23 cellular contexts compared by ENCODE assay signal in genomic region chr4:143348233-143349077, GRCh38.
"Had no signal": no experiment of that assay in that cellular context is flagged by ENCODE, and none has a peak within 500 bp of the region (broad histone marks: within the 10 kb centered on the region; RNA-seq: fewer than 3 reads in every experiment).

No MANE protein-coding gene starts in this region.

- H3K27me3 Mint-ChIP-seq: type B pancreatic cell had no signal

- H3K9me3 Mint-ChIP-seq: naive thymus-derived CD4-positive, alpha-beta T cell; type B pancreatic cell had no signal

- H3K9me3 ChIP-seq: gastroesophageal sphincter, heart left ventricle, left ventricle myocardium inferior, ovary, psoas muscle had no signal

- H3K36me3 ChIP-seq: brain microvascular endothelial cell, gastroesophageal sphincter, heart left ventricle, left ventricle myocardium inferior, ovary had no signal

- H3K4me3 Mint-ChIP-seq: naive thymus-derived CD4-positive, alpha-beta T cell; T-helper 17 cell; type B pancreatic cell had no signal

- H3K27ac ChIP-seq: brain microvascular endothelial cell, left ventricle myocardium inferior, ovary, psoas muscle had no signal

- H3K4me1 Mint-ChIP-seq: naive thymus-derived CD4-positive, alpha-beta T cell; T-helper 17 cell had no signal

- H3K27me3 ChIP-seq: brain microvascular endothelial cell, gastroesophageal sphincter, heart left ventricle, ovary had no signal

- H3K27ac Mint-ChIP-seq: naive thymus-derived CD4-positive, alpha-beta T cell; T-helper 17 cell; type B pancreatic cell had no signal

- H3K4me3 ChIP-seq: gastroesophageal sphincter, left ventricle myocardium inferior, ovary, psoas muscle had no signal

- DNase-seq: activated CD4-positive, alpha-beta T cell treated with anti-CD3 and anti-CD28 coated beads, Interleukin-2, amount 50 U/mL, for 1 hour; activated CD4-positive, CD25-positive, alpha-beta regulatory T cell treated with anti-CD3 and anti-CD28 coated beads, Interleukin-2, amount 50 U/mL, for 72 hours; activated CD8-positive, alpha-beta memory T cell treated with anti-CD3 and anti-CD28 coated beads, Interleukin-2, amount 50 U/mL, for 4 hours; activated effector memory CD4-positive, alpha-beta T cell treated with Interleukin-2 at 50 U/mL for 16 hours; activated naive CD4-positive, alpha-beta T cell treated with anti-CD3 and anti-CD28 coated beads, Interleukin-2, amount 50 U/mL, for 16 hours; activated T-cell treated with anti-CD3 and anti-CD28 coated beads, Interleukin-2, amount 50 U/mL, for 48 hours; aorta; brain microvascular endothelial cell; cortex of kidney; effector CD4-positive, alpha-beta T cell; heart left ventricle; left ventricle myocardium inferior; mammary epithelial cell; naive thymus-derived CD4-positive, alpha-beta T cell; ovary; psoas muscle; right cardiac atrium; stimulated activated CD4-positive, alpha-beta T cell treated with anti-CD3 and anti-CD28 coated beads, Interleukin-2, amount 100 ng/mL, for 24 hours; stimulated activated naive CD8-positive, alpha-beta T cell treated with anti-CD3 and anti-CD28 coated beads, Interleukin-15, Interleukin-2, amounts not matched to agents 100 U/mL and 50 U/mL, for 24 hours; T-helper 17 cell had no signal

- H3K36me3 Mint-ChIP-seq: naive thymus-derived CD4-positive, alpha-beta T cell; type B pancreatic cell had no signal

- ATAC-seq: esophagus mucosa; gastroesophageal sphincter; naive thymus-derived CD4-positive, alpha-beta T cell; psoas muscle; right cardiac atrium; stimulated activated naive CD8-positive, alpha-beta T cell treated with anti-CD3 and anti-CD28 coated beads, Interleukin-15, Interleukin-2, amounts not matched to agents 100 U/mL and 50 U/mL, for 24 hours; T-helper 17 cell had no signal
